In genomic region chr1:185311589-185312225, GRCh38 we compare ENCODE assay signal across 13 cellular contexts. TPM values are rescaled to one million over a fixed set of nuclear protein-coding genes. Genes with fewer than 3 reads are reported as not detected.
DNase-seq lines count a peak whose midpoint lies in the region; TF ChIP-seq lines count a peak whose summit lies in the region.
"Had no signal": no experiment of that assay in that cellular context is flagged by ENCODE, and none has a peak within 500 bp of the region (broad histone marks: within the 10 kb centered on the region; RNA-seq: fewer than 3 reads in every experiment).

No MANE protein-coding gene starts in this region.

- H3K27ac Mint-ChIP-seq in activated T-cell treated with anti-CD3 and anti-CD28 coated beads, Interleukin-2, amount 50 U/mL, for 24 hours, result no peak overlapping the region
- no peak overlapping the region for H3K27ac Mint-ChIP-seq in endodermal cell

- TF ChIP-seq CTCF in endodermal cell (conservative IDR thresholded peaks at IDR 0.05), result no peak
- no peak for TF ChIP-seq CTCF in retinal pigment epithelial cell (conservative IDR thresholded peaks at IDR 0.05; ENCODE audit: low read depth, low read length)

- H3K4me3 Mint-ChIP-seq in activated T-cell treated with anti-CD3 and anti-CD28 coated beads, Interleukin-2, amount 50 U/mL, for 24 hours, result peak overlapping the region; percentile 3
- peak overlapping the region; percentile 11 for H3K4me3 Mint-ChIP-seq in endodermal cell

- peaks cover 92% of the 10 kb centered on the region for H3K36me3 Mint-ChIP-seq in activated T-cell treated with anti-CD3 and anti-CD28 coated beads, Interleukin-2, amount 50 U/mL, for 24 hours (ENCODE audit: low read depth)
- H3K36me3 Mint-ChIP-seq in endodermal cell (ENCODE audit: low read depth), result peaks cover 31% of the 10 kb centered on the region

- H3K4me1 Mint-ChIP-seq in activated T-cell treated with anti-CD3 and anti-CD28 coated beads, Interleukin-2, amount 50 U/mL, for 24 hours (ENCODE audit: low read depth), result peaks cover 44% of the 10 kb centered on the region
- H3K4me1 Mint-ChIP-seq in endodermal cell, result peaks cover 32% of the 10 kb centered on the region

- no peak for DNase-seq in activated T-cell treated with anti-CD3 and anti-CD28 coated beads, Interleukin-2, amount 50 U/mL, for 24 hours
- no peak for DNase-seq in activated T-cell treated with anti-CD3 and anti-CD28 coated beads for 4 hours
- DNase-seq in NCI-H69 (lab: John Stamatoyannopoulos, UW), result peak; percentile 12
- DNase-seq in endodermal cell, result no peak
- DNase-seq in retinal pigment epithelial cell (ENCODE audit: low read depth), result no peak
- DNase-seq in occipital lobe (lab: John Stamatoyannopoulos, UW), result no peak
- no peak for DNase-seq in DMS 273 treated with DMSO at 0.1 percent for 48 hours (lab: John Stamatoyannopoulos, UW)
- no peak for DNase-seq in foreskin melanocyte
- DNase-seq: activated CD4-positive, alpha-beta T cell treated with anti-CD3 and anti-CD28 coated beads for 1 hour; colonic mucosa; EL; NCI-H1694 treated with DMSO at 0.1 percent for 48 hours had no signal

- H3K27ac ChIP-seq in endodermal cell (ENCODE audit: low read depth, low read length), result no peak overlapping the region
- H3K27ac ChIP-seq: colonic mucosa had no signal

- H3K4me1 ChIP-seq in endodermal cell (ENCODE audit: control insufficient read depth, insufficient read depth, low read length), result peaks cover 9% of the 10 kb centered on the region

- no peak overlapping the region for H3K9ac ChIP-seq in endodermal cell (ENCODE audit: extremely low read depth, low read length, poor library complexity, severe bottlenecking)

- peaks cover 58% of the 10 kb centered on the region for H3K36me3 ChIP-seq in endodermal cell (ENCODE audit: control insufficient read depth, insufficient read depth, low read length)

- H3K9me3 Mint-ChIP-seq in activated T-cell treated with anti-CD3 and anti-CD28 coated beads, Interleukin-2, amount 50 U/mL, for 24 hours, result no peaks in the 10 kb centered on the region
- H3K9me3 Mint-ChIP-seq in endodermal cell, result no peaks in the 10 kb centered on the region

- no peaks in the 10 kb centered on the region for H3K27me3 ChIP-seq in endodermal cell (ENCODE audit: control insufficient read depth, insufficient read depth, low read length, poor library complexity, severe bottlenecking)
- H3K27me3 ChIP-seq: colonic mucosa had no signal

- peak overlapping the region; percentile 97 for H3K4me3 ChIP-seq in endodermal cell (ENCODE audit: low read length)
- H3K4me3 ChIP-seq in retinal pigment epithelial cell (ENCODE audit: low read length), result peak overlapping the region; percentile 99
- H3K4me3 ChIP-seq: colonic mucosa, K562 had no signal

- no peaks in the 10 kb centered on the region for H3K27me3 Mint-ChIP-seq in activated T-cell treated with anti-CD3 and anti-CD28 coated beads, Interleukin-2, amount 50 U/mL, for 24 hours
- H3K27me3 Mint-ChIP-seq in endodermal cell (ENCODE audit: insufficient read depth), result no peaks in the 10 kb centered on the region

- no peaks in the 10 kb centered on the region for H3K9me3 ChIP-seq in endodermal cell (ENCODE audit: control insufficient read depth, low read length)
- H3K9me3 ChIP-seq: colonic mucosa had no signal

RNA-seq across cellular contexts. Expression of gene IVNS1ABP, which starts 5.3 kb away (rescaled TPM):
- 100 to 1,000 TPM; 122 to 163 TPM for total RNA-seq in endodermal cell
- 200 TPM for polyA plus RNA-seq in endodermal cell (2013, experiment 1 of 2)
- polyA plus RNA-seq in endodermal cell (2013, experiment 2 of 2), result 179 TPM
- total RNA-seq in occipital lobe, result 249 TPM
